9 cellular contexts compared by ENCODE assay signal in the genomic region with DNA sequence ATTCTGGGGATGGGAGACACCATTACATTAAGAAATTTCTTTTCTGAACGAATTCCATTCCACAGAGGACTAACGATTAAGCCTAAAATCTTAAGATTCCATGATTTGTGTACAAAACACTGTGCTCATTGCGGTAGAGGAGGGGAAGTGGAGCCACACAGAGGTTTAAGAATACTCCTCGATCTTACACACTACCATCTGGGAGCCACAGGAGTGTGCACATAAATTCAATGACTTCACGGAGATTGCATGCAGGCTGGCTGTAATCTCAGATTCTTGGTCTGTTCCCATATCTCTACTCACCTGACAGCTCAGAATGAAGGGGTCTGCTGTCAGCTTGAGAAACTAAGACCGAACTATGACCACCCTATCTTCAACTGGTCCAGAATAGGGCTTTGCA. TPM values are rescaled to one million over a fixed set of nuclear protein-coding genes. Genes with fewer than 3 reads are reported as not detected.
DNase-seq lines count a peak whose midpoint lies in the region; ATAC-seq and TF ChIP-seq lines count a peak whose summit lies in the region.
"Had no signal": no experiment of that assay in that cellular context is flagged by ENCODE, and none has a peak within 500 bp of the region (broad histone marks: within the 10 kb centered on the region; RNA-seq: fewer than 3 reads in every experiment).

No MANE protein-coding gene starts in this region.

- no peak for DNase-seq in H7
- DNase-seq in glutamatergic neuron: no peak
- no peak for DNase-seq in smooth muscle cell (lab: John Stamatoyannopoulos, UW; ENCODE audit: unreplicated experiment)
- DNase-seq in amniotic stem cell (lab: John Stamatoyannopoulos, UW): no peak

- peak overlapping the region; percentile 91 for H3K27ac ChIP-seq in VCaP
- H3K27ac ChIP-seq in smooth muscle cell (ENCODE audit: low read depth): peak overlapping the region; percentile 97

- H3K36me3 Mint-ChIP-seq in glutamatergic neuron (ENCODE audit: unreplicated experiment): no peaks in the 10 kb centered on the region

- peaks cover 5% of the 10 kb centered on the region for H3K27me3 Mint-ChIP-seq in glutamatergic neuron (ENCODE audit: unreplicated experiment)

- H3K4me2 ChIP-seq in smooth muscle cell: peak overlapping the region; percentile 89

- H3F3A ChIP-seq in smooth muscle cell (ENCODE audit: low read depth): no peaks in the 10 kb centered on the region

- peak overlapping the region; percentile 95 for H3K4me3 ChIP-seq in H7 (ENCODE audit: insufficient read depth, low read depth, low read length)
- peak overlapping the region; percentile 85 for H3K4me3 ChIP-seq in smooth muscle cell

- 19% methylated on average over 6 of the region's 6 CpGs for WGBS in smooth muscle cell (ENCODE audit: low lambda C conversion rate)

- TF ChIP-seq CTCF in VCaP (conservative IDR thresholded peaks at IDR 0.05) (no peak), glutamatergic neuron (IDR thresholded peaks at IDR 0.05; ENCODE audit: partially characterized antibody, unreplicated experiment) (no peak), smooth muscle cell (IDR thresholded peaks at IDR 0.05; ENCODE audit: borderline replicate concordance, insufficient read depth, poor library complexity, severe bottlenecking) (no peak)

- H3K4me1 ChIP-seq in smooth muscle cell (ENCODE audit: low read depth): no peaks in the 10 kb centered on the region

- no peaks in the 10 kb centered on the region for H3K9me3 ChIP-seq in smooth muscle cell (replicated peaks; ENCODE audit: low read depth)

- H3K36me3 ChIP-seq in H7 (replicated peaks; ENCODE audit: control insufficient read depth, insufficient read depth, low read length) (no peaks in the 10 kb centered on the region), smooth muscle cell (ENCODE audit: low read depth) (no peaks in the 10 kb centered on the region)

- H2AFZ ChIP-seq in smooth muscle cell (ENCODE audit: low read depth): peak overlapping the region; percentile 57

- H3K4me3 Mint-ChIP-seq in glutamatergic neuron (ENCODE audit: unreplicated experiment): peak overlapping the region; percentile 88

- H3K79me2 ChIP-seq in smooth muscle cell (ENCODE audit: low read depth): peaks cover 55% of the 10 kb centered on the region

- H3K4me1 Mint-ChIP-seq in glutamatergic neuron (ENCODE audit: low read depth, unreplicated experiment): peaks cover 3% of the 10 kb centered on the region

- peaks cover 6% of the 10 kb centered on the region for H3K9me3 Mint-ChIP-seq in glutamatergic neuron (ENCODE audit: unreplicated experiment)

- peak overlapping the region; percentile 96 for H3K9ac ChIP-seq in smooth muscle cell (ENCODE audit: low read depth)

- H4K20me1 ChIP-seq in smooth muscle cell (ENCODE audit: low read depth): peaks cover 29% of the 10 kb centered on the region

- H3K27me3 ChIP-seq in H7 (ENCODE audit: control insufficient read depth, insufficient read depth, low read length) (no peaks in the 10 kb centered on the region), smooth muscle cell (ENCODE audit: low read depth) (no peaks in the 10 kb centered on the region)

- H3K27ac Mint-ChIP-seq in glutamatergic neuron (ENCODE audit: unreplicated experiment): peak overlapping the region; percentile 81

- no peak for ATAC-seq in GM19324 (IDR thresholded peaks at IDR 0.05; ENCODE audit: low FRiP score, unreplicated experiment)
- ATAC-seq in GM18520 (IDR thresholded peaks at IDR 0.05; ENCODE audit: unreplicated experiment): no peak
- ATAC-seq in HG03521 (IDR thresholded peaks at IDR 0.05; ENCODE audit: unreplicated experiment): no peak

RNA-seq across cellular contexts. Expression of gene VPS4B, which starts 0.8 kb away (rescaled TPM):
- total RNA-seq in H7 (2014; rRNA removed; shearing (Covaris generic)): 24.5 and 31.6 TPM in 2 replicates
- total RNA-seq in glutamatergic neuron (ENCODE audit: unreplicated experiment) (44.5 TPM), smooth muscle cell (37.4 and 41.5 TPM in 2 replicates)
- 21.3 and 32.9 TPM in 2 replicates for polyA plus RNA-seq in smooth muscle cell

RNA-seq across cellular contexts. Expression of gene KDSR, which starts 54.5 kb away (rescaled TPM):
- 21.1 and 23.9 TPM in 2 replicates for total RNA-seq in H7 (2014; rRNA removed; shearing (Covaris generic))
- 31.1 TPM for total RNA-seq in glutamatergic neuron (ENCODE audit: unreplicated experiment)
- total RNA-seq in smooth muscle cell: 33.3 and 34.5 TPM in 2 replicates
- 39.2 and 47.4 TPM in 2 replicates for polyA plus RNA-seq in smooth muscle cell

RNA-seq across cellular contexts. Expression of gene SERPINB5, which starts 55.2 kb away (rescaled TPM):
- total RNA-seq in H7 (2014; rRNA removed; shearing (Covaris generic)): 0.07 and 0.28 TPM in 2 replicates
- total RNA-seq in glutamatergic neuron (ENCODE audit: unreplicated experiment) (not detected), smooth muscle cell (26.8 and 32.5 TPM in 2 replicates)
- 7.6 and 18.3 TPM in 2 replicates for polyA plus RNA-seq in smooth muscle cell
- total RNA-seq: SK-MEL-5 had no signal

Comparison
In these comparisons a context has a peak if more than half of its experiments do, and no peak if none do; other contexts are left out.
1. RNA of gene SERPINB5, which starts 55.2 kb away (total RNA-seq): 26.8 to 32.5 TPM in smooth muscle cell; 0.07 to 0.28 TPM in H7 and not detected in glutamatergic neuron (single experiment); every median in the first group is over 10 times any median in the second.